8 cellular contexts compared by ENCODE assay signal in genomic region chr5:5523066-5523505, GRCh38.
DNase-seq lines count a peak whose midpoint lies in the region; ATAC-seq and TF ChIP-seq lines count a peak whose summit lies in the region.
"Had no signal": no experiment of that assay in that cellular context is flagged by ENCODE, and none has a peak within 500 bp of the region (broad histone marks: within the 10 kb centered on the region; RNA-seq: fewer than 3 reads in every experiment).

No MANE protein-coding gene starts in this region.

- peaks cover 25% of the 10 kb centered on the region for H3K4me1 Mint-ChIP-seq in activated naive CD8-positive, alpha-beta T cell (ENCODE audit: low read depth)

- H3K27me3 Mint-ChIP-seq in activated naive CD8-positive, alpha-beta T cell = no peaks in the 10 kb centered on the region

- H3K9me3 ChIP-seq in HUES6 (ENCODE audit: control insufficient read depth, insufficient read depth, low read depth, low read length) (peaks cover 15% of the 10 kb centered on the region), colonic mucosa (no peaks in the 10 kb centered on the region)

- H3K4me1 ChIP-seq in HUES6 (ENCODE audit: control insufficient read depth, insufficient read depth, low read length) (peaks cover 25% of the 10 kb centered on the region), colonic mucosa (no peaks in the 10 kb centered on the region)

- peak overlapping the region; percentile 44 for H3K4me3 Mint-ChIP-seq in activated naive CD8-positive, alpha-beta T cell

- TF ChIP-seq CTCF in colonic mucosa (IDR thresholded peaks at IDR 0.05) = no peak

- H3K27ac Mint-ChIP-seq in activated naive CD8-positive, alpha-beta T cell = peak overlapping the region; percentile 55

- ATAC-seq in GM18508 (IDR thresholded peaks at IDR 0.05; ENCODE audit: insufficient read depth, unreplicated experiment) (peak; percentile 95), GM21619 (IDR thresholded peaks at IDR 0.05; ENCODE audit: unreplicated experiment) (peak; percentile 87)

- no peaks in the 10 kb centered on the region for H3K36me3 ChIP-seq in HUES6 (ENCODE audit: control insufficient read depth, insufficient read depth, low read length)
- no peaks in the 10 kb centered on the region for H3K36me3 ChIP-seq in colonic mucosa

- H3K27ac ChIP-seq in HUES6 (ENCODE audit: low read depth, low read length) (peak overlapping the region; percentile 92; the same call in 1 of the 2 replicates), colonic mucosa (no peak overlapping the region)

- intact Hi-C loops in colonic mucosa (cut with DNase I) = no loop called here

- H3K9ac ChIP-seq in HUES6 (ENCODE audit: low read length) = no peak overlapping the region
- no peak overlapping the region for H3K9ac ChIP-seq in colonic mucosa (ENCODE audit: low read depth in 2 of 2, low read length in 2 of 2)

- H3K4me3 ChIP-seq in HUES6 (ENCODE audit: low read depth, low read length) (no peak overlapping the region), colonic mucosa (no peak overlapping the region)
- H3K4me3 ChIP-seq: lung had no signal

- H3K27me3 ChIP-seq in HUES6 (ENCODE audit: control insufficient read depth, insufficient read depth, low read length) (no peaks in the 10 kb centered on the region), colonic mucosa (no peaks in the 10 kb centered on the region)

- H3K36me3 Mint-ChIP-seq in activated naive CD8-positive, alpha-beta T cell = peaks cover 9% of the 10 kb centered on the region

- DNase-seq in foreskin melanocyte = no peak
- DNase-seq in iPS-NIHi11 (ENCODE audit: low spot score) = no peak
- no peak for DNase-seq in colonic mucosa

- no peaks in the 10 kb centered on the region for H3K9me3 Mint-ChIP-seq in activated naive CD8-positive, alpha-beta T cell (ENCODE audit: low read depth)
